ENCODE assay signal across 8 cellular contexts in genomic region chr9:34328983-34329832, GRCh38. TPM values are rescaled to one million over a fixed set of nuclear protein-coding genes. Genes with fewer than 3 reads are reported as not detected.
A peak's percentile ranks its signal among the peaks of the same experiment; 100 is the strongest.
DNase-seq lines count a peak whose midpoint lies in the region; ATAC-seq lines count a peak whose summit lies in the region.

A gene with protein sequence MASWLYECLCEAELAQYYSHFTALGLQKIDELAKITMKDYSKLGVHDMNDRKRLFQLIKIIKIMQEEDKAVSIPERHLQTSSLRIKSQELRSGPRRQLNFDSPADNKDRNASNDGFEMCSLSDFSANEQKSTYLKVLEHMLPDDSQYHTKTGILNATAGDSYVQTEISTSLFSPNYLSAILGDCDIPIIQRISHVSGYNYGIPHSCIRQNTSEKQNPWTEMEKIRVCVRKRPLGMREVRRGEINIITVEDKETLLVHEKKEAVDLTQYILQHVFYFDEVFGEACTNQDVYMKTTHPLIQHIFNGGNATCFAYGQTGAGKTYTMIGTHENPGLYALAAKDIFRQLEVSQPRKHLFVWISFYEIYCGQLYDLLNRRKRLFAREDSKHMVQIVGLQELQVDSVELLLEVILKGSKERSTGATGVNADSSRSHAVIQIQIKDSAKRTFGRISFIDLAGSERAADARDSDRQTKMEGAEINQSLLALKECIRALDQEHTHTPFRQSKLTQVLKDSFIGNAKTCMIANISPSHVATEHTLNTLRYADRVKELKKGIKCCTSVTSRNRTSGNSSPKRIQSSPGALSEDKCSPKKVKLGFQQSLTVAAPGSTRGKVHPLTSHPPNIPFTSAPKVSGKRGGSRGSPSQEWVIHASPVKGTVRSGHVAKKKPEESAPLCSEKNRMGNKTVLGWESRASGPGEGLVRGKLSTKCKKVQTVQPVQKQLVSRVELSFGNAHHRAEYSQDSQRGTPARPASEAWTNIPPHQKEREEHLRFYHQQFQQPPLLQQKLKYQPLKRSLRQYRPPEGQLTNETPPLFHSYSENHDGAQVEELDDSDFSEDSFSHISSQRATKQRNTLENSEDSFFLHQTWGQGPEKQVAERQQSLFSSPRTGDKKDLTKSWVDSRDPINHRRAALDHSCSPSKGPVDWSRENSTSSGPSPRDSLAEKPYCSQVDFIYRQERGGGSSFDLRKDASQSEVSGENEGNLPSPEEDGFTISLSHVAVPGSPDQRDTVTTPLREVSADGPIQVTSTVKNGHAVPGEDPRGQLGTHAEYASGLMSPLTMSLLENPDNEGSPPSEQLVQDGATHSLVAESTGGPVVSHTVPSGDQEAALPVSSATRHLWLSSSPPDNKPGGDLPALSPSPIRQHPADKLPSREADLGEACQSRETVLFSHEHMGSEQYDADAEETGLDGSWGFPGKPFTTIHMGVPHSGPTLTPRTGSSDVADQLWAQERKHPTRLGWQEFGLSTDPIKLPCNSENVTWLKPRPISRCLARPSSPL (N-terminal part only) (minus strand): TSS chr9:34329268. CDS start chr9:34311346, 17,922 bp downstream.
Gene NUDT2 (plus strand): TSS chr9:34329569. CDS start chr9:34339040, 9,471 bp downstream.

- H3K4me3 Mint-ChIP-seq in effector memory CD8-positive, alpha-beta T cell, result peak within 1 kb of the TSS; percentile 94 to 99

- H3K9me3 Mint-ChIP-seq in effector memory CD8-positive, alpha-beta T cell, result no peaks in the 10 kb centered on the region

- H3K27me3 Mint-ChIP-seq in effector memory CD8-positive, alpha-beta T cell, result no peaks in the 10 kb centered on the region

- peak; percentile 89 for ATAC-seq in GM21367 (IDR thresholded peaks at IDR 0.05; ENCODE audit: unreplicated experiment)
- ATAC-seq in effector memory CD8-positive, alpha-beta T cell (replicated peaks), result peak; percentile 89

- peak; percentile 100 for DNase-seq in COR-L47 (lab: John Stamatoyannopoulos, UW)
- peak; percentile 100 for DNase-seq in HT1080 (ENCODE audit: low read depth)
- peak; percentile 100 for DNase-seq in NOMO-1 (lab: John Stamatoyannopoulos, UW; ENCODE audit: unreplicated experiment in 2 of 2)
- DNase-seq in activated CD8-positive, alpha-beta memory T cell treated with anti-CD3 and anti-CD28 coated beads for 48 hours (ENCODE audit: low read depth in 2 of 3, low spot score in 2 of 3), result peak; percentile 82 to 89 (median 85)
- DNase-seq in effector memory CD8-positive, alpha-beta T cell, result peak; percentile 92 to 95 (median 94)
- peak; percentile 100 for DNase-seq in medulla oblongata (ENCODE audit: extremely low spot score)
- DNase-seq in stimulated activated CD4-positive, alpha-beta T cell treated with anti-CD3 and anti-CD28 coated beads, TNF-alpha, amount 100 ng/mL, for 48 hours (ENCODE audit: low read depth in 3 of 3), result peak; percentile 91 to 94 (median 91)

- peak within 1 kb of the TSS; percentile 92 to 98 for H3K27ac Mint-ChIP-seq in effector memory CD8-positive, alpha-beta T cell

- H3K36me3 Mint-ChIP-seq in effector memory CD8-positive, alpha-beta T cell (ENCODE audit: insufficient read depth), result peaks cover 17% of the 10 kb centered on the region

- H3K4me1 Mint-ChIP-seq in effector memory CD8-positive, alpha-beta T cell (ENCODE audit: low read depth in 2 of 2), result peaks cover 21 to 22% of the 10 kb centered on the region in 2 donors

RNA-seq across cellular contexts. Expression of the first gene that starts in this region (rescaled TPM):
- total RNA-seq in HT1080 (2014; rRNA removed; shearing (Covaris generic)), result 5.8 and 8.3 TPM in 2 replicates
- polyA plus RNA-seq in HT1080 (2015; cell fraction: cytosol; rRNA removed), result 1.8 and 2.0 TPM in 2 replicates
- polyA plus RNA-seq in HT1080 (2015; cell fraction: nucleus; rRNA removed), result 5.4 and 5.7 TPM in 2 replicates

RNA-seq across cellular contexts. Expression of gene NUDT2, which starts in this region (rescaled TPM):
- total RNA-seq in HT1080 (2014; rRNA removed; shearing (Covaris generic)), result 14.1 and 23.5 TPM in 2 replicates
- 27.3 and 27.6 TPM in 2 replicates for polyA plus RNA-seq in HT1080 (2015; cell fraction: cytosol; rRNA removed)
- polyA plus RNA-seq in HT1080 (2015; cell fraction: nucleus; rRNA removed), result 17.3 and 18.5 TPM in 2 replicates

Comparison
In these comparisons a context has a peak if more than half of its experiments do, and no peak if none do; other contexts are left out.
1. Peak in every context shown above with its lines: DNase-seq and ATAC-seq.